Comparison of ENCODE assay signal across 4 cellular contexts in the genomic region with DNA sequence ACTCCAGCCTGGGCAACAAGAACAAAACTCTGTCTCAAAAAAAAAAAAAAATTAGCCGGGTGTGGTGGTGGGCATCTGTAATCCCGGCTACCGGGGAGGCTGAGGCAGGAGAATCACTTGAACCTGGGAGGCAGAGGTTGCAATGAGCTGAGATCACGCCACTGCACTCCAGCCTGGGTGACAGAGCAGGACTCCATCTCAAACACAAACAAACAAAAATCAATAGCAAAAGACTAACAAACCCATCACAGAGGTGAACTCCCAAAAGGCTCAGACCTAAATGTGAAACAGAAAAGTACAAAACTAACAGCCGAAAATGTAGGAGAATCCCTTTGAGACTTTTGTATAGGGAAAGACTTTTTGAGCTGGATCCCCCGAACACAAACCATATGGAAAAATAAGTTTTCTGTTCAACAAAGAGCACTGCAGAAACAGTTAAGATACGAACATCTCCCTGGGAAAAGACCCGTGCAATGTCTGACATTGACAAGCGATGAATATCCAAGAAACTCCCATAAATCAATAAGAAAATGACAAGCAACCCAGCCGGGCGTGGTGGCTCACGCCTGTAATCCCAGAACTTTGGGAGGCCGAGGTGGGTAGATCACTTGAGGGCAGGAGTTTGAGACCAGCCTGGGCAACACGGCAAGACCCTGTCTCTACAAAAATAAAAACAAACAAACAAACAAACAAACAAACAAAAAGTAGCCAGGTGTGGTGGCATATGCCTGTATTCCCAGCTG. TPM values are rescaled to one million over a fixed set of nuclear protein-coding genes. Genes with fewer than 3 reads are reported as not detected.
"Had no signal": no experiment of that assay in that cellular context is flagged by ENCODE, and none has a peak within 500 bp of the region (broad histone marks: within the 10 kb centered on the region; RNA-seq: fewer than 3 reads in every experiment).

No MANE protein-coding gene starts in this region.

RNA-seq across cellular contexts. Expression of a gene that starts 51.7 kb away (rescaled TPM):
- total RNA-seq: GM23248, H4, H7 had no signal
- polyA plus RNA-seq: GM23248, IgD-negative memory B cell had no signal

RNA-seq across cellular contexts. Expression of a gene that starts 55.4 kb away (rescaled TPM):
- polyA plus RNA-seq: IgD-negative memory B cell had no signal
